ENCODE assay signal across 19 cellular contexts in the genomic region with DNA sequence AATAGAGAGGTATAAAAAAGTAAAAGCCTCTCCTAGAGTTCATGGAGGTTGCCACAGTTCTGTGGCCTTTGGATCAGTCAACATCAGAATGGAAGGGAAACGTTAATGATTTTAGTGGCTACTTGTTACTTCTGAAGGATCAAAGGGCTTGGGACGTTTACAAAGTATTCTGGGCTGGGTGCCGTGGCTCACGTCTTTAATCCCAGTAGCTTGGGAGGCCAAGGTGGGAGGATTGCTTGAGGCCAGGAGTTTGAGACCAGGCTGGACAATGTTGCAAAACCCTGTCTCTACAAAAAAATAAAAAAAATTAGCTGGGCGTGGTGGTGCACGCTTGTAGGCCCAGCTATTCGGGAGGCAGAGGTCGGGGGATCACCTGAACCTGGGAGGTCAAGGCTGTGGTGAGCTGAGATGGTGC. TPM values are rescaled to one million over a fixed set of nuclear protein-coding genes. Genes with fewer than 3 reads are reported as not detected.
DNase-seq lines count a peak whose midpoint lies in the region; ATAC-seq and TF ChIP-seq lines count a peak whose summit lies in the region.
"Had no signal": no experiment of that assay in that cellular context is flagged by ENCODE, and none has a peak within 500 bp of the region (broad histone marks: within the 10 kb centered on the region; RNA-seq: fewer than 3 reads in every experiment).

No MANE protein-coding gene starts in this region.

- H3K4me3 ChIP-seq in left ventricle myocardium inferior (no peak overlapping the region), heart right ventricle (no peak overlapping the region), transverse colon (no peak overlapping the region)

- ATAC-seq in heart right ventricle (no peak), left lobe of liver (peak; percentile 73)

- H3K9me3 Mint-ChIP-seq in osteocyte (ENCODE audit: unreplicated experiment): no peaks in the 10 kb centered on the region
- H3K9me3 Mint-ChIP-seq: H9 had no signal

- H3K36me3 Mint-ChIP-seq in osteocyte (ENCODE audit: unreplicated experiment): peaks cover 25% of the 10 kb centered on the region

- TF ChIP-seq EP300 in transverse colon (IDR thresholded peaks at IDR 0.05; ENCODE audit: low read depth): no peak

- 94 to 96% methylated on average over 8 of the region's 8 CpGs for WGBS in heart right ventricle, 2 donors
- WGBS in transverse colon (ENCODE audit: low coverage in 1 of 2), 2 donors: 75 to 76% methylated on average over 8 of the region's 8 CpGs

- in situ Hi-C loops in transverse colon (cut with MboI; ENCODE audit: low pct_ligation_motif_present in 1 of 4, low pct_unique_long_range_greater_than_20kb in 1 of 4, low sequenced_read_pairs in 3 of 4): no loop called here

- TF ChIP-seq CTCF in left ventricle myocardium inferior (IDR thresholded peaks at IDR 0.05; ENCODE audit: borderline replicate concordance) (no peak), heart right ventricle (IDR thresholded peaks at IDR 0.05) (no peak), osteocyte (IDR thresholded peaks at IDR 0.05) (no peak), transverse colon (IDR thresholded peaks at IDR 0.05) (no peak)

- H3K36me3 ChIP-seq in left ventricle myocardium inferior (no peaks in the 10 kb centered on the region), heart right ventricle (peaks cover 0 to 19% (median 0%) of the 10 kb centered on the region in 9 donors), transverse colon (no peaks in the 10 kb centered on the region)

- peak overlapping the region; percentile 95 for H3K27ac Mint-ChIP-seq in osteocyte (ENCODE audit: unreplicated experiment)

- TF ChIP-seq POLR2A in transverse colon (IDR thresholded peaks at IDR 0.05): no peak

- intact Hi-C loops in left ventricle myocardium inferior (cut with micrococcal nuclease) (no loop called here), heart right ventricle (cut with DNase I) (loop anchor here in 1 of 10 donors (5.0 kb wide), 1 partner anchor 42 kb away; no protein-coding TSS in a partner anchor), transverse colon (cut with DNase I; ENCODE audit: low total_unique reads) (no loop called here)

- DNase-seq in left ventricle myocardium inferior: no peak
- DNase-seq in heart right ventricle: no peak
- peak; percentile 59 for DNase-seq in left lobe of liver (ENCODE audit: low spot score)
- no peak for DNase-seq in osteocyte (ENCODE audit: extremely low spot score, unreplicated experiment)
- no peak for DNase-seq in transverse colon
- no peak for DNase-seq in activated naive CD4-positive, alpha-beta T cell (lab: John Stamatoyannopoulos, UW)
- DNase-seq in NCI-H2227 (lab: John Stamatoyannopoulos, UW; ENCODE audit: unreplicated experiment): no peak
- DNase-seq in stimulated activated CD4-positive, alpha-beta T cell treated with anti-CD3 and anti-CD28 coated beads, Interleukin-12 subunit alpha, Interleukin-12 subunit beta, amount 100 ng/mL, for 4 hours: no peak
- DNase-seq: 8988T; CD4-positive, CD25-positive, alpha-beta regulatory T cell; COR-L47; GDM1; H9; NCI-H1105; NCI-H2081 treated with DMSO at 0.1 percent for 48 hours; NCI-H2227 treated with DMSO at 0.1 percent for 48 hours; NCI-H524; NCI-H82; SHP77 treated with DMSO at 0.1 percent for 48 hours had no signal

- H3K4me3 Mint-ChIP-seq in osteocyte (ENCODE audit: unreplicated experiment): no peak overlapping the region
- H3K4me3 Mint-ChIP-seq: CD4-positive, CD25-positive, alpha-beta regulatory T cell; H9 had no signal

- H3K27ac ChIP-seq in left ventricle myocardium inferior (replicated peaks) (peak overlapping the region; percentile 67), heart right ventricle (peak overlapping the region in 3 of 10 donors; percentile 22 to 90 (median 77)), transverse colon (peak overlapping the region; percentile 32 to 67 (median 66))

- H3K4me1 ChIP-seq in left ventricle myocardium inferior: peaks cover 81% of the 10 kb centered on the region
- peaks cover 23 to 81% (median 69%) of the 10 kb centered on the region in 9 donors for H3K4me1 ChIP-seq in heart right ventricle
- peaks cover 18 to 63% (median 36%) of the 10 kb centered on the region in 4 donors for H3K4me1 ChIP-seq in transverse colon

- no peaks in the 10 kb centered on the region for H3K27me3 ChIP-seq in left ventricle myocardium inferior (ENCODE audit: low read depth)
- no peaks in the 10 kb centered on the region for H3K27me3 ChIP-seq in heart right ventricle
- no peaks in the 10 kb centered on the region for H3K27me3 ChIP-seq in transverse colon

- H3K9me3 ChIP-seq in left ventricle myocardium inferior (replicated peaks): no peaks in the 10 kb centered on the region
- H3K9me3 ChIP-seq in heart right ventricle: no peaks in the 10 kb centered on the region
- H3K9me3 ChIP-seq in transverse colon: no peaks in the 10 kb centered on the region

- peaks cover 84% of the 10 kb centered on the region for H3K4me1 Mint-ChIP-seq in osteocyte (ENCODE audit: unreplicated experiment)

- no peaks in the 10 kb centered on the region for H3K27me3 Mint-ChIP-seq in osteocyte (ENCODE audit: unreplicated experiment)
- H3K27me3 Mint-ChIP-seq: CD4-positive, CD25-positive, alpha-beta regulatory T cell had no signal

RNA-seq across cellular contexts. Expression of gene FNDC3B, which starts 44.6 kb away (rescaled TPM):
- 75.7 TPM for total RNA-seq in left ventricle myocardium inferior
- total RNA-seq in heart right ventricle: 100 to 1,000 TPM in 2 of 10 donors, 10 to 100 TPM in 8; 65.6 to 118 (median 89.0) TPM
- polyA plus RNA-seq in heart right ventricle: 10 to 100 TPM in 1 of 2 donors, 1 to 10 TPM in 1; 9.7 to 17.1 TPM
- 44.6 TPM for total RNA-seq in left lobe of liver
- total RNA-seq in osteocyte: 224 and 240 TPM in 2 replicates
- total RNA-seq in transverse colon: 10 to 100 TPM; 28.5 to 85.7 (median 44.5) TPM
